Comparison of ENCODE assay signal across 9 cellular contexts in the genomic region with DNA sequence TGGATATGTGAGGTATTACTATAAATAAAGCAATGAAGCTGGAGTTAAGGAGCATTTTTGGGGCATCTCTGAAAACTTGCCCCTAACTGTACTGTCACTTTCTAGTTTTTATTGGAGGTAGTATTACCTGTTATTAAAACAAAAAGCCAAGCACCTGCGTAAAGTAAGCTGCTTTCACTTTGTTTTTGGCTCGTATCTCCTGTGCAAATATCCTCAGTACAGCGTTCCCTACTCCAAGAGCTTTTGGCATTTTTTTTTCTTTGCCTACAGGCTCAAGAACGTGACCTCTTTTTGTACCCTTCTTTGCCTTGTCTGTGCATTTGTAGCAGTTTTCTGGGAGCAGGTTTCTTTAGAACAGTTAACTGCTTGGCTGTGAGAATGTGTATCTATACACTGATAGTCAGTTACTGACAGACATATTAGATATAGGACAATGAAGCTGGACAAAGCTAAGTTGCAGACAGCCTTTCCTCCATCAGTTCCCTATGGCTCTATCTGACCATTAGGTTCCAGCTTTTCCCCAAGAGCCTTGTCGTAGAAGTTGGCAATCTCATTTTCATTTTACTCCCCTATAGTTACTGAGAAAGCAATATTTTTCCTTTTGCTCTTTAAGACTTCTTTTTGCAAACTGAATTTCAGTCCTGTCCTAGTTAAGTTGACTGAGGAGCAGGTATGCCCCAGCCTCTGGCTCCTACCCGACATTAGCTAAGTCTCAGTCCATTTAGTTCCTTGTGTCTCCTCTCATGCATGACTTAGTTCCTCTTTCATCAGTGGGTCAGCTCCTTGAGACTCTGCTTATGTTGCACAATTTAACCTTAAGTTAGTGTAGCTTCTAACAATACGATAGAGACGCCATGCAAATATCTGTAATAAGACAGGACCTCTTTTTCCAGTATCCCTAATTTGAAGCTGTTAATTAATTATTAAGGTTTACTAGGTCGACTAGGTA. TPM values are rescaled to one million over a fixed set of nuclear protein-coding genes. Genes with fewer than 3 reads are reported as not detected.
DNase-seq lines count a peak whose midpoint lies in the region; ATAC-seq lines count a peak whose summit lies in the region.
"Had no signal": no experiment of that assay in that cellular context is flagged by ENCODE, and none has a peak within 500 bp of the region (broad histone marks: within the 10 kb centered on the region; RNA-seq: fewer than 3 reads in every experiment).

No MANE protein-coding gene starts in this region.

- peaks cover 1% of the 10 kb centered on the region for H3K4me1 Mint-ChIP-seq in activated naive CD8-positive, alpha-beta T cell treated with anti-CD3 and anti-CD28 coated beads, Interleukin-2, amount 50 U/mL, for 24 hours
- peaks cover 2 to 12% (median 8%) of the 10 kb centered on the region in 4 donors for H3K4me1 Mint-ChIP-seq in naive thymus-derived CD8-positive, alpha-beta T cell
- no peaks in the 10 kb centered on the region for H3K4me1 Mint-ChIP-seq in natural killer cell treated with Interleukin-12 subunit alpha and Interleukin-12 subunit beta and Interleukin-15 and Interleukin-18, amount 100 ng/mL, for 72 hours (ENCODE audit: low read depth in 2 of 2)

- no peak overlapping the region for H3K4me3 Mint-ChIP-seq in activated naive CD8-positive, alpha-beta T cell treated with anti-CD3 and anti-CD28 coated beads, Interleukin-2, amount 50 U/mL, for 24 hours
- H3K4me3 Mint-ChIP-seq in naive thymus-derived CD8-positive, alpha-beta T cell: peak overlapping the region in 1 of 10 donors; percentile 17
- no peak overlapping the region for H3K4me3 Mint-ChIP-seq in natural killer cell treated with Interleukin-12 subunit alpha and Interleukin-12 subunit beta and Interleukin-15 and Interleukin-18, amount 100 ng/mL, for 72 hours

- H3K27ac Mint-ChIP-seq in activated naive CD8-positive, alpha-beta T cell treated with anti-CD3 and anti-CD28 coated beads, Interleukin-2, amount 50 U/mL, for 24 hours: no peak overlapping the region
- H3K27ac Mint-ChIP-seq in naive thymus-derived CD8-positive, alpha-beta T cell: peak overlapping the region in 2 of 10 donors; percentile 40 to 61
- H3K27ac Mint-ChIP-seq in natural killer cell treated with Interleukin-12 subunit alpha and Interleukin-12 subunit beta and Interleukin-15 and Interleukin-18, amount 100 ng/mL, for 72 hours: no peak overlapping the region

- POLR2A ChIA-PET in naive thymus-derived CD8-positive, alpha-beta T cell (lab: Charles Lee): no interaction called here

- H3K27me3 Mint-ChIP-seq in activated naive CD8-positive, alpha-beta T cell treated with anti-CD3 and anti-CD28 coated beads, Interleukin-2, amount 50 U/mL, for 24 hours: no peaks in the 10 kb centered on the region
- no peaks in the 10 kb centered on the region for H3K27me3 Mint-ChIP-seq in naive thymus-derived CD8-positive, alpha-beta T cell
- peaks cover 0 to 6% of the 10 kb centered on the region in 2 donors for H3K27me3 Mint-ChIP-seq in natural killer cell treated with Interleukin-12 subunit alpha and Interleukin-12 subunit beta and Interleukin-15 and Interleukin-18, amount 100 ng/mL, for 72 hours

- H3K9me3 Mint-ChIP-seq in activated naive CD8-positive, alpha-beta T cell treated with anti-CD3 and anti-CD28 coated beads, Interleukin-2, amount 50 U/mL, for 24 hours: no peaks in the 10 kb centered on the region
- H3K9me3 Mint-ChIP-seq in naive thymus-derived CD8-positive, alpha-beta T cell: no peaks in the 10 kb centered on the region
- no peaks in the 10 kb centered on the region for H3K9me3 Mint-ChIP-seq in natural killer cell treated with Interleukin-12 subunit alpha and Interleukin-12 subunit beta and Interleukin-15 and Interleukin-18, amount 100 ng/mL, for 72 hours

- DNase-seq in kidney glomerular epithelial cell (lab: John Stamatoyannopoulos, UW) (peak; percentile 2), cerebellar cortex (ENCODE audit: low spot score) (no peak)
- no peak for DNase-seq in activated naive CD8-positive, alpha-beta T cell treated with anti-CD3 and anti-CD28 coated beads, Interleukin-2, amount 50 U/mL, for 24 hours
- DNase-seq in naive thymus-derived CD8-positive, alpha-beta T cell: no peak
- DNase-seq in natural killer cell treated with Interleukin-12 subunit alpha and Interleukin-12 subunit beta and Interleukin-15 and Interleukin-18, amount 100 ng/mL, for 72 hours (ENCODE audit: low spot score): no peak
- DNase-seq: activated CD8-positive, alpha-beta memory T cell treated with anti-CD3 and anti-CD28 coated beads, Interleukin-2, amount 50 U/mL, for 4 hours had no signal

- peak; percentile 99 for ATAC-seq in GM18499 (IDR thresholded peaks at IDR 0.05; ENCODE audit: insufficient read depth, unreplicated experiment)
- peak; percentile 99 for ATAC-seq in GM21619 (IDR thresholded peaks at IDR 0.05; ENCODE audit: unreplicated experiment)
- ATAC-seq in HG03558 (IDR thresholded peaks at IDR 0.05; ENCODE audit: extremely low read depth, unreplicated experiment): peak; percentile 97
- no peak for ATAC-seq in activated naive CD8-positive, alpha-beta T cell treated with anti-CD3 and anti-CD28 coated beads, Interleukin-2, amount 50 U/mL, for 24 hours
- ATAC-seq in naive thymus-derived CD8-positive, alpha-beta T cell: no peak
- no peak for ATAC-seq in natural killer cell treated with Interleukin-12 subunit alpha and Interleukin-12 subunit beta and Interleukin-15 and Interleukin-18, amount 100 ng/mL, for 72 hours

- H3K36me3 Mint-ChIP-seq in activated naive CD8-positive, alpha-beta T cell treated with anti-CD3 and anti-CD28 coated beads, Interleukin-2, amount 50 U/mL, for 24 hours (ENCODE audit: low read depth): peaks cover 34% of the 10 kb centered on the region
- peaks cover 0 to 25% (median 2%) of the 10 kb centered on the region in 3 donors for H3K36me3 Mint-ChIP-seq in naive thymus-derived CD8-positive, alpha-beta T cell
- peaks cover 12% of the 10 kb centered on the region for H3K36me3 Mint-ChIP-seq in natural killer cell treated with Interleukin-12 subunit alpha and Interleukin-12 subunit beta and Interleukin-15 and Interleukin-18, amount 100 ng/mL, for 72 hours

RNA-seq across cellular contexts. Expression of gene PHF6, which starts 15.3 kb away (rescaled TPM):
- total RNA-seq in naive thymus-derived CD8-positive, alpha-beta T cell: 10 to 100 TPM; 22.1 to 22.7 TPM
- 10 to 100 TPM; 19.3 to 24.3 (median 22.9) TPM for polyA plus RNA-seq in naive thymus-derived CD8-positive, alpha-beta T cell
- 10 to 100 TPM; 26.7 to 27.8 TPM for total RNA-seq in natural killer cell treated with Interleukin-12 subunit alpha and Interleukin-12 subunit beta and Interleukin-15 and Interleukin-18, amount 100 ng/mL, for 72 hours

Comparison
In these comparisons a context has a peak if more than half of its experiments do, and no peak if none do; other contexts are left out.
1. ATAC-seq: peak in GM18499 (single experiment), GM21619 (single experiment) and HG03558 (single experiment); none in activated naive CD8-positive, alpha-beta T cell treated with anti-CD3 and anti-CD28 coated beads, Interleukin-2, amount 50 U/mL, for 24 hours (single experiment), naive thymus-derived CD8-positive, alpha-beta T cell (0 of 2) and natural killer cell treated with Interleukin-12 subunit alpha and Interleukin-12 subunit beta and Interleukin-15 and Interleukin-18, amount 100 ng/mL, for 72 hours (0 of 2).